8 cellular contexts compared by ENCODE assay signal in the genomic region with DNA sequence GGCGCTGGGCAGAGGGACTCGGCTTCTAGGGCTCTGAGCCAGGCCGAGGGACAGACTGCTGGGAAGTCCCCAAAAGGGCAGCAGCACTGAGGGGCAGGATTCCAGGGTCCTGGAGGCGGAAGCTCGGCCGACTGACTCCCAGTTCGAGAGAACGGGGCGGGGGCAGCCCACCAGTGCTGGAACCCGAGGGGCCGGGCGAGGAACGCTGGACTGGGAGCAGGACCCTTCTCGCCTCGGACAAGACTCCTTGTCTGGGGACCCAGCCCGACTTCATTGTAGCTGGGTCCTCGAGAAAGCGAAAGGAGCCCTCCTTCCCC. TPM values are rescaled to one million over a fixed set of nuclear protein-coding genes. Genes with fewer than 3 reads are reported as not detected.
DNase-seq lines count a peak whose midpoint lies in the region; ATAC-seq and TF ChIP-seq lines count a peak whose summit lies in the region.

No MANE protein-coding gene starts in this region.

- BruUV-seq in OCI-LY7 (replicated peaks; lab: Mats Ljungman, UMichigan): no TSS peak

- peak overlapping the region; percentile 74 for H3K9ac ChIP-seq in parathyroid adenoma

- H3K9me3 ChIP-seq in OCI-LY7 (ENCODE audit: low read length): no peaks in the 10 kb centered on the region
- H3K9me3 ChIP-seq in parathyroid adenoma (ENCODE audit: control insufficient read depth, low read length): no peaks in the 10 kb centered on the region

- H3K27me3 ChIP-seq in parathyroid adenoma (ENCODE audit: control insufficient read depth, insufficient read depth, low read length): no peaks in the 10 kb centered on the region

- ATAC-seq in GM18511 (IDR thresholded peaks at IDR 0.05; ENCODE audit: unreplicated experiment) (peak; percentile 5), HG03565 (IDR thresholded peaks at IDR 0.05; ENCODE audit: unreplicated experiment) (no peak), GM18873 (IDR thresholded peaks at IDR 0.05; ENCODE audit: low FRiP score, unreplicated experiment) (no peak)

- H2AFZ ChIP-seq in OCI-LY7 (ENCODE audit: low read length) (peak overlapping the region; percentile 83), parathyroid adenoma (peak overlapping the region; percentile 81)

- POLR2A ChIA-PET in OCI-LY7 (lab: Charles Lee): interaction anchor here (1.1 to 3.3 kb wide), 3 partner anchors 17 to 29 kb away, joined by 3 to 10 read pairs (median 5); a partner anchor contains a TSS

- CTCF ChIA-PET in OCI-LY7 (lab: Charles Lee; ENCODE audit: unreplicated experiment): interaction anchor here (1.3 kb wide), 1 partner anchor 11 kb away, joined by 4 read pairs; no protein-coding TSS in a partner anchor

- no peaks in the 10 kb centered on the region for H4K20me1 ChIP-seq in OCI-LY7 (ENCODE audit: insufficient read depth, low read length)

- H3K79me2 ChIP-seq in OCI-LY7 (ENCODE audit: insufficient read depth, low read depth, low read length) (peaks cover 3% of the 10 kb centered on the region; the same call in 1 of the 2 replicates), parathyroid adenoma (peaks cover 2% of the 10 kb centered on the region)

- DNase-seq in OCI-LY7 (ENCODE audit: low spot score): peak; percentile 26
- no peak for DNase-seq in epithelial cell of proximal tubule (ENCODE audit: low read depth)
- no peak for DNase-seq in NCI-H526 (lab: John Stamatoyannopoulos, UW)
- DNase-seq in GOT3 (lab: John Stamatoyannopoulos, UW): no peak

- H3K27ac ChIP-seq in OCI-LY7 (ENCODE audit: low read depth, low read length, poor library complexity, severe bottlenecking) (peak overlapping the region; percentile 48), parathyroid adenoma (peak overlapping the region; percentile 76)

- H3K4me2 ChIP-seq in OCI-LY7 (ENCODE audit: low read length) (peak overlapping the region; percentile 99), parathyroid adenoma (ENCODE audit: low read length) (peak overlapping the region; percentile 90)

- peaks cover 27% of the 10 kb centered on the region for H3K4me1 ChIP-seq in OCI-LY7 (ENCODE audit: insufficient read depth, low read length, poor library complexity, severe bottlenecking)
- H3K4me1 ChIP-seq in parathyroid adenoma: peaks cover 9% of the 10 kb centered on the region

- intact Hi-C loops in OCI-LY7 (cut with micrococcal nuclease; ENCODE audit: unreplicated experiment): loop anchor here (2.0 to 5.0 kb wide), 3 partner anchors 31 to 80 kb away; no protein-coding TSS in a partner anchor

- H3K36me3 ChIP-seq in OCI-LY7 (ENCODE audit: insufficient read depth, low read length) (peaks cover 6% of the 10 kb centered on the region; the same call in 1 of the 2 replicates), parathyroid adenoma (ENCODE audit: control insufficient read depth, insufficient read depth, low read length) (no peaks in the 10 kb centered on the region)

- no peaks in the 10 kb centered on the region for H3K9me2 ChIP-seq in OCI-LY7 (ENCODE audit: insufficient read depth, low read length)

- TF ChIP-seq CTCF in OCI-LY7 (conservative IDR thresholded peaks at IDR 0.05; ENCODE audit: low read length) (no peak), epithelial cell of proximal tubule (conservative IDR thresholded peaks at IDR 0.05; ENCODE audit: low read depth, low read length) (no peak), parathyroid adenoma (IDR thresholded peaks at IDR 0.05) (no peak)

- H3K4me3 ChIP-seq in OCI-LY7 (ENCODE audit: low read depth, low read length, poor library complexity, severe bottlenecking): peak overlapping the region; percentile 93
- peak overlapping the region; percentile 74 for H3K4me3 ChIP-seq in epithelial cell of proximal tubule (ENCODE audit: low read depth, low read length)
- peak overlapping the region; percentile 87 for H3K4me3 ChIP-seq in parathyroid adenoma (ENCODE audit: low read depth, low read length)

RNA-seq across cellular contexts. Expression of a gene that starts 0.2 kb away (rescaled TPM):
- 8.7 and 9.7 TPM in 2 replicates for total RNA-seq in OCI-LY7 (2014; rRNA removed; shearing (Covaris generic))
- 44.3 and 53.4 TPM in 2 replicates for total RNA-seq in OCI-LY7 (2022)
- total RNA-seq in epithelial cell of proximal tubule: 10.6 and 16.7 TPM in 2 replicates

RNA-seq across cellular contexts. Expression of a gene that starts 9.6 kb away (rescaled TPM):
- not detected in 2 replicates for total RNA-seq in OCI-LY7 (2014; rRNA removed; shearing (Covaris generic))
- total RNA-seq in OCI-LY7 (2022) (0.82 and 1.2 TPM in 2 replicates), epithelial cell of proximal tubule (0.14 TPM in 1 of 2 replicates, not detected in the other)

RNA-seq across cellular contexts. Expression of a gene that starts 10.0 kb away (rescaled TPM):
- 20.6 and 32.1 TPM in 2 replicates for total RNA-seq in OCI-LY7 (2014; rRNA removed; shearing (Covaris generic))
- 51.1 and 53.7 TPM in 2 replicates for total RNA-seq in OCI-LY7 (2022)
- total RNA-seq in epithelial cell of proximal tubule: 75.0 and 81.3 TPM in 2 replicates

RNA-seq across cellular contexts. Expression of a gene that starts 20.1 kb away (rescaled TPM):
- 53.2 and 54.4 TPM in 2 replicates for total RNA-seq in OCI-LY7 (2014; rRNA removed; shearing (Covaris generic))
- 58.9 and 67.7 TPM in 2 replicates for total RNA-seq in OCI-LY7 (2022)
- 67.7 and 80.8 TPM in 2 replicates for total RNA-seq in epithelial cell of proximal tubule

RNA-seq across cellular contexts. Expression of a gene that starts 36.8 kb away (rescaled TPM):
- 14.6 and 24.6 TPM in 2 replicates for total RNA-seq in OCI-LY7 (2014; rRNA removed; shearing (Covaris generic))
- total RNA-seq in OCI-LY7 (2022) (79.4 and 80.4 TPM in 2 replicates), epithelial cell of proximal tubule (0.43 and 2.0 TPM in 2 replicates)
